Comparison of ENCODE assay signal across 25 cellular contexts in the genomic region with DNA sequence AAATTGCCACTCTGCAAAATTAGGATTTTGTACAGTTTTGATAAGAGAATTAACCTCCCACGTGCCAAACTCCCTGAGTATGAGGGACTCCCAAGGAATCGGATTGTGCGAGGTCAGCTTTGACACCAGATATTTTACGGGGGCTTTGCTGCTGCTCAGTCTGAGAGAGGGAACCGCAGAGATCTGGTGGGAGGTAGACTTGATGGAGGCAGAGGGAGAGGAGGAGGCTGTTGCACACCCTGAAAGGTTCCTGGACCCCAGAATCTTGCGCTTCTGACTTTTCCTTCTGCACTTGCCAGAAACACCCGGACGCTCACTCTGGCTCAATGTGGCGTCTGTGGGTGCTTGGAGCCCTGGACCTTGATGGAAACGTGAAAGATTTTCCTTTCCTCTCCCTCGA.
"Had no signal": no experiment of that assay in that cellular context is flagged by ENCODE, and none has a peak within 500 bp of the region (broad histone marks: within the 10 kb centered on the region; RNA-seq: fewer than 3 reads in every experiment).

No MANE protein-coding gene starts in this region.

- DNase-seq: activated CD4-positive, alpha-beta T cell treated with anti-CD3 and anti-CD28 coated beads for 48 hours; activated CD4-positive, alpha-beta T cell treated with anti-CD3 and anti-CD28 coated beads, Interleukin-2, amount 50 U/mL, for 48 hours; activated CD8-positive, alpha-beta memory T cell treated with anti-CD3 and anti-CD28 coated beads for 24 hours; activated gamma-delta T cell; activated naive CD4-positive, alpha-beta T cell treated with anti-CD3 and anti-CD28 coated beads, Interleukin-2, amount 10 ng/mL, durations not matched to agents 7 days and 5 days; activated naive CD8-positive, alpha-beta T cell treated with anti-CD3 and anti-CD28 coated beads, Interleukin-2, amount 10 ng/mL, durations not matched to agents 7 days and 5 days; activated T-cell treated with anti-CD3 and anti-CD28 coated beads, Interleukin-2, amount 50 U/mL, for 24 hours; brain microvascular endothelial cell; caudate nucleus; cortex of kidney; foreskin keratinocyte; mammary epithelial cell; pancreas; psoas muscle; stimulated activated CD4-positive, alpha-beta T cell treated with anti-CD3 and anti-CD28 coated beads, Interleukin-2, amount 100 ng/mL, for 48 hours; stimulated activated naive CD4-positive, alpha-beta T cell treated with Interleukin-2 at 50 U/mL for 16 hours; T-helper 1 cell; trophoblast cell; WERI-Rb-1 had no signal

- H3K4me3 ChIP-seq: ascending aorta, pancreas, psoas muscle, thoracic aorta had no signal

- H3K27ac ChIP-seq: ascending aorta, brain microvascular endothelial cell, foreskin keratinocyte, pancreas, psoas muscle, thoracic aorta, WERI-Rb-1 had no signal

- H3K36me3 ChIP-seq: ascending aorta, brain microvascular endothelial cell, pancreas, thoracic aorta, WERI-Rb-1 had no signal

- H3K9me3 Mint-ChIP-seq: activated naive CD4-positive, alpha-beta T cell treated with anti-CD3 and anti-CD28 coated beads, Interleukin-2, amount 10 ng/mL, durations not matched to agents 7 days and 5 days; activated naive CD8-positive, alpha-beta T cell treated with anti-CD3 and anti-CD28 coated beads, Interleukin-2, amount 10 ng/mL, durations not matched to agents 7 days and 5 days; activated T-cell treated with anti-CD3 and anti-CD28 coated beads, Interleukin-2, amount 50 U/mL, for 24 hours; nephron; T-helper 2 cell treated with Interferon-gamma antibody and Interleukin-4, amounts not matched to agents 5 μg/mL and 100 μg/mL, for 36 hours had no signal

- H3K27me3 ChIP-seq: ascending aorta had no signal

- ATAC-seq: activated CD4-positive, CD25-positive, alpha-beta regulatory T cell treated with anti-CD3 and anti-CD28 coated beads, Interleukin-2, amount 50 U/mL, for 24 hours; esophagus mucosa; foreskin keratinocyte; pancreas; psoas muscle had no signal

- H3K4me1 Mint-ChIP-seq: activated naive CD4-positive, alpha-beta T cell treated with anti-CD3 and anti-CD28 coated beads, Interleukin-2, amount 10 ng/mL, durations not matched to agents 7 days and 5 days had no signal

- H3K9me3 ChIP-seq: ascending aorta, pancreas, psoas muscle, thoracic aorta had no signal

- H3K27ac Mint-ChIP-seq: activated naive CD4-positive, alpha-beta T cell treated with anti-CD3 and anti-CD28 coated beads, Interleukin-2, amount 10 ng/mL, durations not matched to agents 7 days and 5 days; activated naive CD8-positive, alpha-beta T cell treated with anti-CD3 and anti-CD28 coated beads, Interleukin-2, amount 10 ng/mL, durations not matched to agents 7 days and 5 days; activated T-cell treated with anti-CD3 and anti-CD28 coated beads, Interleukin-2, amount 50 U/mL, for 24 hours; T-helper 2 cell treated with Interferon-gamma antibody and Interleukin-4, amounts not matched to agents 5 μg/mL and 100 μg/mL, for 36 hours had no signal

- H3K4me1 ChIP-seq: ascending aorta, foreskin keratinocyte, pancreas, psoas muscle had no signal

- H3K4me3 Mint-ChIP-seq: activated naive CD4-positive, alpha-beta T cell treated with anti-CD3 and anti-CD28 coated beads, Interleukin-2, amount 10 ng/mL, durations not matched to agents 7 days and 5 days; activated naive CD8-positive, alpha-beta T cell treated with anti-CD3 and anti-CD28 coated beads, Interleukin-2, amount 10 ng/mL, durations not matched to agents 7 days and 5 days; activated T-cell treated with anti-CD3 and anti-CD28 coated beads, Interleukin-2, amount 50 U/mL, for 24 hours; nephron; T-helper 2 cell treated with Interferon-gamma antibody and Interleukin-4, amounts not matched to agents 5 μg/mL and 100 μg/mL, for 36 hours had no signal

- H3K36me3 Mint-ChIP-seq: activated naive CD4-positive, alpha-beta T cell treated with anti-CD3 and anti-CD28 coated beads, Interleukin-2, amount 10 ng/mL, durations not matched to agents 7 days and 5 days; activated naive CD8-positive, alpha-beta T cell treated with anti-CD3 and anti-CD28 coated beads, Interleukin-2, amount 10 ng/mL, durations not matched to agents 7 days and 5 days had no signal
